In genomic region chr21:35227774-35228173, GRCh38 we compare ENCODE assay signal across 10 cellular contexts.
A peak's percentile ranks its signal among the peaks of the same experiment; 100 is the strongest.
DNase-seq lines count a peak whose midpoint lies in the region; ATAC-seq and TF ChIP-seq lines count a peak whose summit lies in the region.
"Had no signal": no experiment of that assay in that cellular context is flagged by ENCODE, and none has a peak within 500 bp of the region (broad histone marks: within the 10 kb centered on the region; RNA-seq: fewer than 3 reads in every experiment).

No MANE protein-coding gene starts in this region.

- peak overlapping the region; percentile 49 for H3K27ac Mint-ChIP-seq in activated naive CD8-positive, alpha-beta T cell treated with anti-CD3 and anti-CD28 coated beads for 36 hours
- H3K27ac Mint-ChIP-seq in CD14-positive monocyte: no peak overlapping the region

- TF ChIP-seq CTCF in GM06990 (IDR thresholded peaks at IDR 0.05; ENCODE audit: insufficient read depth, low read length, poor library complexity, severe bottlenecking): no peak
- no peak for TF ChIP-seq CTCF in CD14-positive monocyte (IDR thresholded peaks at IDR 0.05)

- DNase-seq in GM06990 (ENCODE audit: extremely low read depth, insufficient read length): peak; percentile 68
- peak; percentile 75 for DNase-seq in NCI-H1105 treated with DMSO at 0.1 percent for 48 hours (lab: John Stamatoyannopoulos, UW)
- no peak for DNase-seq in activated naive CD8-positive, alpha-beta T cell treated with anti-CD3 and anti-CD28 coated beads for 36 hours
- no peak for DNase-seq in aorta
- DNase-seq in COLO829 (ENCODE audit: low spot score): no peak
- no peak for DNase-seq in NCI-H1694 (lab: John Stamatoyannopoulos, UW)
- DNase-seq in CD14-positive monocyte (ENCODE audit: low spot score): no peak
- DNase-seq: foreskin keratinocyte; stimulated activated CD4-positive, alpha-beta T cell treated with anti-CD3 and anti-CD28 coated beads, Interleukin-12 subunit alpha, Interleukin-12 subunit beta, amount 100 ng/mL, for 4 hours had no signal

- intact Hi-C loops in aorta (cut with DNase I): no loop called here
- intact Hi-C loops in CD14-positive monocyte (cut with micrococcal nuclease): no loop called here

- H3K4me3 Mint-ChIP-seq in activated naive CD8-positive, alpha-beta T cell treated with anti-CD3 and anti-CD28 coated beads for 36 hours: no peak overlapping the region
- H3K4me3 Mint-ChIP-seq in CD14-positive monocyte: peak overlapping the region in 1 of 2 donors; percentile 40

- no peaks in the 10 kb centered on the region for H3K9me3 Mint-ChIP-seq in activated naive CD8-positive, alpha-beta T cell treated with anti-CD3 and anti-CD28 coated beads for 36 hours
- no peaks in the 10 kb centered on the region for H3K9me3 Mint-ChIP-seq in CD14-positive monocyte

- ATAC-seq in GM21515 (IDR thresholded peaks at IDR 0.05; ENCODE audit: unreplicated experiment) (peak; percentile 23), aorta (ENCODE audit: low FRiP score) (no peak)
- ATAC-seq: foreskin keratinocyte had no signal

- H3K36me3 Mint-ChIP-seq in activated naive CD8-positive, alpha-beta T cell treated with anti-CD3 and anti-CD28 coated beads for 36 hours: no peaks in the 10 kb centered on the region
- no peaks in the 10 kb centered on the region for H3K36me3 Mint-ChIP-seq in CD14-positive monocyte

- no peaks in the 10 kb centered on the region for H3K4me1 ChIP-seq in aorta (ENCODE audit: control insufficient read depth in 1 of 2, insufficient read depth in 2 of 2, low read length in 2 of 2)

- 88 to 94% methylated on average over 5 of the region's 5 CpGs for WGBS in aorta, 2 donors

- no peaks in the 10 kb centered on the region for H3K27me3 Mint-ChIP-seq in activated naive CD8-positive, alpha-beta T cell treated with anti-CD3 and anti-CD28 coated beads for 36 hours
- peaks cover 0 to 5% (median 0%) of the 10 kb centered on the region in 3 donors for H3K27me3 Mint-ChIP-seq in CD14-positive monocyte (ENCODE audit: low read depth in 3 of 3)

- H3K27ac ChIP-seq in aorta (ENCODE audit: low read depth in 1 of 2, low read length in 2 of 2): no peak overlapping the region
- H3K27ac ChIP-seq: foreskin keratinocyte had no signal

- no peaks in the 10 kb centered on the region for H3K36me3 ChIP-seq in GM06990 (ENCODE audit: control insufficient read depth, insufficient read depth, low read length)
- H3K36me3 ChIP-seq in aorta (ENCODE audit: control insufficient read depth in 1 of 2, insufficient read depth in 2 of 2, low read length in 1 of 2): no peaks in the 10 kb centered on the region

- H3K27me3 ChIP-seq in GM06990 (replicated peaks; ENCODE audit: control insufficient read depth, insufficient read depth, low read length): no peaks in the 10 kb centered on the region
- no peaks in the 10 kb centered on the region for H3K27me3 ChIP-seq in aorta (ENCODE audit: control insufficient read depth in 1 of 2, insufficient read depth in 2 of 2, low read length in 1 of 2)
- H3K27me3 ChIP-seq: foreskin keratinocyte had no signal

- H3K4me3 ChIP-seq in GM06990 (replicated peaks; ENCODE audit: low read depth, low read length): no peak overlapping the region
- H3K4me3 ChIP-seq in aorta (ENCODE audit: low read length in 2 of 2): no peak overlapping the region

- H3K9me3 ChIP-seq in aorta (ENCODE audit: control insufficient read depth, low read length): peaks cover 1% of the 10 kb centered on the region

- peaks cover 27% of the 10 kb centered on the region for H3K4me1 Mint-ChIP-seq in activated naive CD8-positive, alpha-beta T cell treated with anti-CD3 and anti-CD28 coated beads for 36 hours
- peaks cover 20% of the 10 kb centered on the region for H3K4me1 Mint-ChIP-seq in CD14-positive monocyte

Comparison
In these comparisons a context has a peak if more than half of its experiments do, and no peak if none do; other contexts are left out.
1. DNase-seq: peak in GM06990 (single experiment) and NCI-H1105 treated with DMSO at 0.1 percent for 48 hours (single experiment); none in activated naive CD8-positive, alpha-beta T cell treated with anti-CD3 and anti-CD28 coated beads for 36 hours (single experiment), aorta (0 of 2), COLO829 (single experiment), NCI-H1694 (single experiment) and CD14-positive monocyte (single experiment).